In genomic region chr3:48555231-48555948, GRCh38 we compare ENCODE assay signal across 11 cellular contexts. TPM values are rescaled to one million over a fixed set of nuclear protein-coding genes. Genes with fewer than 3 reads are reported as not detected.
DNase-seq lines count a peak whose midpoint lies in the region; ATAC-seq and TF ChIP-seq lines count a peak whose summit lies in the region.
"Had no signal": no experiment of that assay in that cellular context is flagged by ENCODE, and none has a peak within 500 bp of the region (broad histone marks: within the 10 kb centered on the region; RNA-seq: fewer than 3 reads in every experiment).

No MANE protein-coding gene starts in this region.

- ATAC-seq in activated naive CD8-positive, alpha-beta T cell treated with anti-CD3 and anti-CD28 coated beads, Interleukin-2, amount 10 ng/mL, durations not matched to agents 7 days and 5 days (ENCODE audit: low read depth) = no peak
- ATAC-seq: activated CD4-positive, CD25-positive, alpha-beta regulatory T cell treated with anti-CD3 and anti-CD28 coated beads, Interleukin-2, amount 50 U/mL, for 24 hours had no signal

- DNase-seq in CMK (ENCODE audit: low read depth) (peak; percentile 55), mesenteric fat pad (ENCODE audit: low spot score) (no peak), ACHN (no peak), kidney tubule cell (ENCODE audit: low spot score) (no peak), NCI-H510A treated with DMSO at 0.1 percent for 48 hours (lab: John Stamatoyannopoulos, UW) (no peak)
- no peak for DNase-seq in activated naive CD8-positive, alpha-beta T cell treated with anti-CD3 and anti-CD28 coated beads, Interleukin-2, amount 10 ng/mL, durations not matched to agents 7 days and 5 days
- DNase-seq: NCI-H146; stimulated activated CD4-positive, alpha-beta T cell treated with anti-CD3 and anti-CD28 coated beads, Interleukin-2, amount 100 ng/mL, for 48 hours had no signal

- peaks cover 9% of the 10 kb centered on the region for H3K36me3 ChIP-seq in HUES6 (ENCODE audit: control insufficient read depth, insufficient read depth, low read length)

- H3K9ac ChIP-seq in HUES6 (ENCODE audit: low read length) = no peak overlapping the region

- H3K27ac ChIP-seq in HUES6 (ENCODE audit: low read depth, low read length) = no peak overlapping the region

- H3K27me3 ChIP-seq in HUES6 (ENCODE audit: control insufficient read depth, insufficient read depth, low read length) = no peaks in the 10 kb centered on the region

- H3K4me3 Mint-ChIP-seq in activated naive CD8-positive, alpha-beta T cell treated with anti-CD3 and anti-CD28 coated beads, Interleukin-2, amount 10 ng/mL, durations not matched to agents 7 days and 5 days = peak overlapping the region; percentile 86
- H3K4me3 Mint-ChIP-seq in nephron = peak overlapping the region; percentile 90 to 92 (median 91)

- peaks cover 20% of the 10 kb centered on the region for H3K36me3 Mint-ChIP-seq in activated naive CD8-positive, alpha-beta T cell treated with anti-CD3 and anti-CD28 coated beads, Interleukin-2, amount 10 ng/mL, durations not matched to agents 7 days and 5 days
- H3K36me3 Mint-ChIP-seq in nephron (ENCODE audit: low read depth) = no peaks in the 10 kb centered on the region

- no peak for TF ChIP-seq CTCF in nephron (IDR thresholded peaks at IDR 0.05; ENCODE audit: unreplicated experiment in 3 of 3)

- in situ Hi-C loops in ACHN (cut with HindIII; ENCODE audit: low pct_ligation_motif_present, low pct_unique_long_range_greater_than_20kb, low sequenced_read_pairs) = no loop called here

- H3K4me3 ChIP-seq in HUES6 (ENCODE audit: low read depth, low read length) = peak overlapping the region; percentile 72

- H3K4me1 ChIP-seq in HUES6 (ENCODE audit: control insufficient read depth, insufficient read depth, low read length) = peaks cover 37% of the 10 kb centered on the region

- H3K27ac Mint-ChIP-seq in activated naive CD8-positive, alpha-beta T cell treated with anti-CD3 and anti-CD28 coated beads, Interleukin-2, amount 10 ng/mL, durations not matched to agents 7 days and 5 days = no peak overlapping the region
- peak overlapping the region; percentile 46 to 55 (median 50) for H3K27ac Mint-ChIP-seq in nephron

- POLR2A ChIA-PET in activated naive CD8-positive, alpha-beta T cell treated with anti-CD3 and anti-CD28 coated beads, Interleukin-2, amount 10 ng/mL, durations not matched to agents 7 days and 5 days (lab: Charles Lee) = interaction anchor here (0.6 to 1.2 kb wide), 4 partner anchors 68 to 109 kb away, joined by 3 read pairs; partner anchors contain the start of genes ATRIP and SLC26A6

- no peaks in the 10 kb centered on the region for H3K9me3 ChIP-seq in HUES6 (ENCODE audit: control insufficient read depth, insufficient read depth, low read depth, low read length)

- H3K9me3 Mint-ChIP-seq in activated naive CD8-positive, alpha-beta T cell treated with anti-CD3 and anti-CD28 coated beads, Interleukin-2, amount 10 ng/mL, durations not matched to agents 7 days and 5 days = no peaks in the 10 kb centered on the region
- H3K9me3 Mint-ChIP-seq in nephron = no peaks in the 10 kb centered on the region

- H3K4me1 Mint-ChIP-seq in activated naive CD8-positive, alpha-beta T cell treated with anti-CD3 and anti-CD28 coated beads, Interleukin-2, amount 10 ng/mL, durations not matched to agents 7 days and 5 days = peaks cover 42% of the 10 kb centered on the region
- peaks cover 43% of the 10 kb centered on the region for H3K4me1 Mint-ChIP-seq in nephron

- H3K27me3 Mint-ChIP-seq in activated naive CD8-positive, alpha-beta T cell treated with anti-CD3 and anti-CD28 coated beads, Interleukin-2, amount 10 ng/mL, durations not matched to agents 7 days and 5 days = no peaks in the 10 kb centered on the region
- peaks cover 4% of the 10 kb centered on the region for H3K27me3 Mint-ChIP-seq in nephron (ENCODE audit: low read depth)

RNA-seq across cellular contexts. Expression of gene PFKFB4, which starts 1.2 kb away (rescaled TPM):
- 10 to 100 TPM; 56.8 to 60.7 TPM for total RNA-seq in activated naive CD8-positive, alpha-beta T cell treated with anti-CD3 and anti-CD28 coated beads, Interleukin-2, amount 10 ng/mL, durations not matched to agents 7 days and 5 days
- total RNA-seq in mesenteric fat pad = 4.6 TPM

RNA-seq across cellular contexts. Expression of gene UCN2, which starts 8.2 kb away (rescaled TPM):
- total RNA-seq in activated naive CD8-positive, alpha-beta T cell treated with anti-CD3 and anti-CD28 coated beads, Interleukin-2, amount 10 ng/mL, durations not matched to agents 7 days and 5 days = not detected
- total RNA-seq in mesenteric fat pad = not detected

RNA-seq across cellular contexts. Expression of gene COL7A1, which starts 39.7 kb away (rescaled TPM):
- total RNA-seq in activated naive CD8-positive, alpha-beta T cell treated with anti-CD3 and anti-CD28 coated beads, Interleukin-2, amount 10 ng/mL, durations not matched to agents 7 days and 5 days = 1 to 10 TPM; 1.0 to 1.6 TPM
- total RNA-seq in mesenteric fat pad = 0.84 TPM

RNA-seq across cellular contexts. Expression of gene SHISA5, which starts 51.4 kb away (rescaled TPM):
- 100 to 1,000 TPM; 215 to 224 TPM for total RNA-seq in activated naive CD8-positive, alpha-beta T cell treated with anti-CD3 and anti-CD28 coated beads, Interleukin-2, amount 10 ng/mL, durations not matched to agents 7 days and 5 days
- total RNA-seq in mesenteric fat pad = 170 TPM

RNA-seq across cellular contexts. Expression of gene UQCRC1, which starts 54.1 kb away (rescaled TPM):
- total RNA-seq in activated naive CD8-positive, alpha-beta T cell treated with anti-CD3 and anti-CD28 coated beads, Interleukin-2, amount 10 ng/mL, durations not matched to agents 7 days and 5 days = 100 to 1,000 TPM; 144 to 148 TPM
- total RNA-seq in mesenteric fat pad = 148 TPM

Comparison
In these comparisons a context has a peak if more than half of its experiments do, and no peak if none do; other contexts are left out.
1. RNA of gene PFKFB4, which starts 1.2 kb away (total RNA-seq): 56.8 to 60.7 TPM in activated naive CD8-positive, alpha-beta T cell treated with anti-CD3 and anti-CD28 coated beads, Interleukin-2, amount 10 ng/mL, durations not matched to agents 7 days and 5 days; 4.6 TPM in mesenteric fat pad (single experiment); every median in the first group is over 10 times any median in the second.